ENCODE assay signal across 12 cellular contexts in genomic region chr14:68510951-68511726, GRCh38.
A peak's percentile ranks its signal among the peaks of the same experiment; 100 is the strongest.
DNase-seq lines count a peak whose midpoint lies in the region; ATAC-seq and TF ChIP-seq lines count a peak whose summit lies in the region.
"Had no signal": no experiment of that assay in that cellular context is flagged by ENCODE, and none has a peak within 500 bp of the region (broad histone marks: within the 10 kb centered on the region; RNA-seq: fewer than 3 reads in every experiment).

No MANE protein-coding gene starts in this region.

- peak overlapping the region; percentile 41 for H3K14ac ChIP-seq in trophoblast cell (ENCODE audit: low read length)

- peaks cover 4% of the 10 kb centered on the region for H3K79me2 ChIP-seq in trophoblast cell (ENCODE audit: control insufficient read depth, insufficient read depth, low read length, poor library complexity)

- H3K18ac ChIP-seq in trophoblast cell (ENCODE audit: low read length) = no peak overlapping the region

- peak overlapping the region; percentile 56 for H2BK120ac ChIP-seq in trophoblast cell (ENCODE audit: insufficient read depth, low read length, poor library complexity)

- no peak overlapping the region for H3K4me2 ChIP-seq in trophoblast cell (ENCODE audit: low read length)

- H3K27ac ChIP-seq in heart left ventricle (peak overlapping the region in 9 of 12 donors; percentile 4 to 79 (median 55)), trophoblast cell (ENCODE audit: low read depth, low read length) (no peak overlapping the region), aorta (ENCODE audit: low read depth in 1 of 2, low read length in 2 of 2) (peak overlapping the region; percentile 61 to 62)

- H3K4me3 ChIP-seq in heart left ventricle (no peak overlapping the region), trophoblast cell (ENCODE audit: low read depth, low read length) (no peak overlapping the region), aorta (ENCODE audit: low read length in 2 of 2) (no peak overlapping the region)

- TF ChIP-seq POLR2A in heart left ventricle (IDR thresholded peaks at IDR 0.05) = no peak

- ATAC-seq in Right ventricle myocardium superior (ENCODE audit: poor library complexity) (peak; percentile 8), heart left ventricle (no peak), aorta (ENCODE audit: low FRiP score) (no peak), HG03432 (IDR thresholded peaks at IDR 0.05; ENCODE audit: unreplicated experiment) (no peak)
- ATAC-seq: activated T-cell treated with anti-CD3 and anti-CD28 coated beads, Interleukin-2, amount 50 U/mL, for 72 hours; stimulated activated naive CD8-positive, alpha-beta T cell treated with anti-CD3 and anti-CD28 coated beads, Interleukin-15, amount 100 ng/mL, for 72 hours had no signal

- no peak overlapping the region for H4K8ac ChIP-seq in trophoblast cell (ENCODE audit: low read depth, low read length)

- H3K36me3 ChIP-seq in heart left ventricle (no peaks in the 10 kb centered on the region), trophoblast cell (ENCODE audit: control insufficient read depth in 1 of 2, insufficient read depth in 2 of 2, low read length in 2 of 2) (no peaks in the 10 kb centered on the region), aorta (ENCODE audit: control insufficient read depth in 1 of 2, insufficient read depth in 2 of 2, low read length in 1 of 2) (no peaks in the 10 kb centered on the region)

- WGBS in heart left ventricle, 4 donors = 84 to 90% (median 86%) methylated on average over 5 of the region's 5 CpGs
- no CpG with 5 or more reads among the region's 5 CpGs for whole genome bisulfite sequencing in trophoblast cell (ENCODE audit: extremely low coverage, insufficient coverage, insufficient read length)
- 43 to 54% methylated on average over 5 of the region's 5 CpGs for WGBS in aorta, 2 donors

- H3K4ac ChIP-seq in trophoblast cell (ENCODE audit: low read depth, low read length) = no peak overlapping the region

- H3K27me3 ChIP-seq in heart left ventricle (no peaks in the 10 kb centered on the region), trophoblast cell (ENCODE audit: insufficient read depth, low read length) (no peaks in the 10 kb centered on the region), aorta (ENCODE audit: control insufficient read depth in 1 of 2, insufficient read depth in 2 of 2, low read length in 1 of 2) (no peaks in the 10 kb centered on the region)

- no peak for TF ChIP-seq CTCF in heart left ventricle (IDR thresholded peaks at IDR 0.05)

- H4K91ac ChIP-seq in trophoblast cell (ENCODE audit: low read depth, low read length) = peak overlapping the region; percentile 78

- peak overlapping the region; percentile 29 for H2BK5ac ChIP-seq in trophoblast cell (ENCODE audit: low read depth, low read length, poor library complexity)

- intact Hi-C loops in Right ventricle myocardium superior (cut with DNase I) = no loop called here
- intact Hi-C loops in cardiac septum (cut with DNase I) = no loop called here
- intact Hi-C loops in heart left ventricle (cut with DNase I) = loop anchor here in 2 of 10 donors (5.0 to 10.0 kb wide), 2 partner anchors 109 to 566 kb away; no protein-coding TSS in a partner anchor
- intact Hi-C loops in aorta (cut with DNase I) = loop anchor here in 1 of 2 donors (5.0 kb wide), 1 partner anchor 44 kb away; no protein-coding TSS in a partner anchor

- H3K79me1 ChIP-seq in trophoblast cell (ENCODE audit: low read length) = peaks cover 55% of the 10 kb centered on the region

- no peak for DNase-seq in Right ventricle myocardium superior
- DNase-seq in cardiac septum (ENCODE audit: low spot score) = no peak
- no peak for DNase-seq in heart left ventricle
- no peak for DNase-seq in trophoblast cell
- DNase-seq in aorta = no peak
- no peak for DNase-seq in 8988T
- no peak for DNase-seq in activated CD4-positive, alpha-beta T cell treated with anti-CD3 and anti-CD28 coated beads, Interleukin-2, amount 50 U/mL, for 4 hours
- DNase-seq: activated T-cell treated with anti-CD3 and anti-CD28 coated beads, Interleukin-2, amount 50 U/mL, for 72 hours; NCI-H345; occipital lobe; stimulated activated naive CD8-positive, alpha-beta T cell treated with anti-CD3 and anti-CD28 coated beads, Interleukin-15, amount 100 ng/mL, for 72 hours had no signal

- no peak overlapping the region for H2AFZ ChIP-seq in trophoblast cell (ENCODE audit: insufficient read depth, low read length, poor library complexity)

- H2AK5ac ChIP-seq in trophoblast cell (ENCODE audit: low read length) = peak overlapping the region; percentile 33

- H3K23ac ChIP-seq in trophoblast cell (ENCODE audit: low read length) = no peak overlapping the region

- H3K4me1 ChIP-seq in heart left ventricle (peaks cover 0 to 58% (median 38%) of the 10 kb centered on the region in 12 donors), trophoblast cell (ENCODE audit: control insufficient read depth in 1 of 2, insufficient read depth in 2 of 2, low read length in 2 of 2) (peaks cover 30% of the 10 kb centered on the region in 2 experiments), aorta (ENCODE audit: control insufficient read depth in 1 of 2, insufficient read depth in 2 of 2, low read length in 2 of 2) (peaks cover 0 to 4% of the 10 kb centered on the region in 2 donors)

- H3K9me3 ChIP-seq in heart left ventricle = no peaks in the 10 kb centered on the region
- H3K9me3 ChIP-seq in trophoblast cell (ENCODE audit: insufficient read depth, low read depth, low read length) = peaks cover 2% of the 10 kb centered on the region
- no peaks in the 10 kb centered on the region for H3K9me3 ChIP-seq in aorta (ENCODE audit: control insufficient read depth, low read length)

- no peak overlapping the region for H3K9ac ChIP-seq in trophoblast cell (ENCODE audit: low read length)

- H2BK12ac ChIP-seq in trophoblast cell (ENCODE audit: low read length) = peak overlapping the region; percentile 89

- no peak overlapping the region for H4K12ac ChIP-seq in trophoblast cell (ENCODE audit: low read depth, low read length)
